Comparison of ENCODE assay signal across 24 cellular contexts in the genomic region with DNA sequence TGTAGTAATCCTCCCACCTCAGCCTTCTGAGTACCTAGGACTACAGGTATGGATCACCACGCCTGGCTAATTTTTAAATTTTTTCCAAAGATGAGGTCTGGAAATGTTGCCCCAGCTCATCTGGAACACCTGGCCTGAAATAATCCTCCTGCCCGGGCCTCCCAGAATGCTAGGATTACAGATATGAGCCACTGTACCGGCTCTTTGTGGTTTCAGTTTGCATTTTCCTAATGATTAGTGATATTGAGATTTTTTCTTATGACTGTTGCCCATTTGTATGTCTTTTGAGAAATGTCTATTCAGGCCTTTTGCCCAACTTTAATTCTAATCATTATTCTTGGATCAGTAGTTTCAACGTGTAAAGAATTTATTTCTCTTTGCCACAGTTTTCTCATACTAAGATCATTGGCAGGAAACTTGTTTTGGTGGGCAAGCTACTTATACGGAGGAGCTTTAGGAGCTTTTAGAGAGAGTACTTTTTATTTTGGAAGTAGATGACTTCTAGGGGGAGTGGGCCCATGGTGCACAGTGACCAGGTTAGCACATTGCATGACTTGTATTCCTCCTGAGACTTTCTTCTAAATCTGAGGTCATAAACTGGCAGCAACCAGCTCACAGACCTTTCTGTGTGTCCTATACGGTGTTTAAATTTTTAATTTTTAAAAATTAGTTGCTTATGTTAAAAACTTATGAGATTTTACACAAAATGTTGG.
DNase-seq lines count a peak whose midpoint lies in the region; ATAC-seq and TF ChIP-seq lines count a peak whose summit lies in the region.
"Had no signal": no experiment of that assay in that cellular context is flagged by ENCODE, and none has a peak within 500 bp of the region (broad histone marks: within the 10 kb centered on the region; RNA-seq: fewer than 3 reads in every experiment).

No MANE protein-coding gene starts in this region.

- no peaks in the 10 kb centered on the region for H3K27me3 ChIP-seq in hepatocyte
- H3K27me3 ChIP-seq: heart left ventricle, upper lobe of right lung had no signal

- no peaks in the 10 kb centered on the region for H3K4me1 ChIP-seq in hepatocyte (ENCODE audit: insufficient read depth)
- H3K4me1 ChIP-seq: heart left ventricle, upper lobe of right lung had no signal

- H3K4me2 ChIP-seq in hepatocyte = no peak overlapping the region
- H3K4me2 ChIP-seq: smooth muscle cell had no signal

- no peak for DNase-seq in activated T-cell treated with anti-CD3 and anti-CD28 coated beads, Interleukin-2, amount 50 U/mL, for 72 hours
- DNase-seq in activated T-cell treated with anti-CD3 and anti-CD28 coated beads, Interleukin-2, amount 50 U/mL, for 48 hours = no peak
- DNase-seq in activated naive CD4-positive, alpha-beta T cell treated with anti-CD3 and anti-CD28 coated beads, Interleukin-2, amount 50 U/mL, for 72 hours (ENCODE audit: low spot score in 2 of 2) = peak in 1 of 2 donors; percentile 16
- DNase-seq in natural killer cell treated with Interleukin-12 subunit alpha and Interleukin-12 subunit beta and Interleukin-15 and Interleukin-18, amount 100 ng/mL, for 72 hours (ENCODE audit: low spot score) = no peak
- no peak for DNase-seq in hepatocyte (ENCODE audit: low spot score)
- no peak for DNase-seq in MV-4-11 (lab: John Stamatoyannopoulos, UW)
- DNase-seq: activated CD8-positive, alpha-beta memory T cell treated with anti-CD3 and anti-CD28 coated beads for 24 hours; activated effector memory CD4-positive, alpha-beta T cell treated with anti-CD3 and anti-CD28 coated beads, Interleukin-2, amount 50 U/mL, for 16 hours; aorta; central memory CD4-positive, alpha-beta T cell; H9; heart left ventricle; mesendoderm; NCI-H1417; NCI-H510A; upper lobe of right lung had no signal

- H3K27ac Mint-ChIP-seq in activated T-cell treated with anti-CD3 and anti-CD28 coated beads, Interleukin-2, amount 50 U/mL, for 72 hours = peak overlapping the region; percentile 93
- peak overlapping the region in 2 of 3 donors; percentile 43 to 81 for H3K27ac Mint-ChIP-seq in IgD-negative memory B cell
- peak overlapping the region; percentile 74 to 95 for H3K27ac Mint-ChIP-seq in activated naive CD4-positive, alpha-beta T cell treated with anti-CD3 and anti-CD28 coated beads, Interleukin-2, amount 50 U/mL, for 72 hours
- peak overlapping the region; percentile 81 for H3K27ac Mint-ChIP-seq in natural killer cell treated with Interleukin-12 subunit alpha and Interleukin-12 subunit beta and Interleukin-15 and Interleukin-18, amount 100 ng/mL, for 72 hours
- H3K27ac Mint-ChIP-seq: T-helper 1 cell treated with Interleukin-12 subunit alpha and Interleukin-12 subunit beta and Interleukin-4 antibody, amounts not matched to agents 30 μg/mL and 1 μg/mL, for 36 hours had no signal

- peak; percentile 36 to 53 for ATAC-seq in activated T-cell treated with anti-CD3 and anti-CD28 coated beads, Interleukin-2, amount 50 U/mL, for 72 hours (replicated peaks in 1 of 2)
- ATAC-seq in activated naive CD4-positive, alpha-beta T cell treated with anti-CD3 and anti-CD28 coated beads, Interleukin-2, amount 50 U/mL, for 72 hours = peak in 1 of 2 donors; percentile 71
- ATAC-seq in natural killer cell treated with Interleukin-12 subunit alpha and Interleukin-12 subunit beta and Interleukin-15 and Interleukin-18, amount 100 ng/mL, for 72 hours = no peak
- ATAC-seq in GM21360 (IDR thresholded peaks at IDR 0.05; ENCODE audit: unreplicated experiment) = no peak
- ATAC-seq: heart left ventricle, Panc1, upper lobe of right lung had no signal

- H3K27ac ChIP-seq in hepatocyte = no peak overlapping the region
- H3K27ac ChIP-seq: heart left ventricle, HL-60, upper lobe of right lung, VCaP had no signal

- H2AFZ ChIP-seq in hepatocyte = no peak overlapping the region

- no peaks in the 10 kb centered on the region for H3K36me3 ChIP-seq in hepatocyte (replicated peaks; ENCODE audit: insufficient read depth, low read depth)

- H3K9me2 ChIP-seq in hepatocyte (replicated peaks; ENCODE audit: insufficient read depth) = no peaks in the 10 kb centered on the region

- H3K9me3 ChIP-seq in hepatocyte (ENCODE audit: low read depth) = no peaks in the 10 kb centered on the region
- H3K9me3 ChIP-seq: heart left ventricle, upper lobe of right lung had no signal

- H3K4me1 Mint-ChIP-seq in activated T-cell treated with anti-CD3 and anti-CD28 coated beads, Interleukin-2, amount 50 U/mL, for 72 hours (ENCODE audit: low read depth) = peaks cover 57% of the 10 kb centered on the region
- H3K4me1 Mint-ChIP-seq in IgD-negative memory B cell = peaks cover 23 to 32% (median 24%) of the 10 kb centered on the region in 3 donors
- H3K4me1 Mint-ChIP-seq in natural killer cell treated with Interleukin-12 subunit alpha and Interleukin-12 subunit beta and Interleukin-15 and Interleukin-18, amount 100 ng/mL, for 72 hours (ENCODE audit: low read depth in 2 of 2) = peaks cover 39 to 50% of the 10 kb centered on the region in 2 donors
- H3K4me1 Mint-ChIP-seq: CD14-positive monocyte had no signal

- H3K79me2 ChIP-seq in hepatocyte = no peaks in the 10 kb centered on the region

- no peaks in the 10 kb centered on the region for H3K9me3 Mint-ChIP-seq in activated T-cell treated with anti-CD3 and anti-CD28 coated beads, Interleukin-2, amount 50 U/mL, for 72 hours
- peaks cover 0 to 5% (median 0%) of the 10 kb centered on the region in 3 donors for H3K9me3 Mint-ChIP-seq in IgD-negative memory B cell
- no peaks in the 10 kb centered on the region for H3K9me3 Mint-ChIP-seq in activated naive CD4-positive, alpha-beta T cell treated with anti-CD3 and anti-CD28 coated beads, Interleukin-2, amount 50 U/mL, for 72 hours
- H3K9me3 Mint-ChIP-seq in natural killer cell treated with Interleukin-12 subunit alpha and Interleukin-12 subunit beta and Interleukin-15 and Interleukin-18, amount 100 ng/mL, for 72 hours = no peaks in the 10 kb centered on the region
- H3K9me3 Mint-ChIP-seq: CD14-positive monocyte; H9; T-helper 1 cell treated with Interleukin-12 subunit alpha and Interleukin-12 subunit beta and Interleukin-4 antibody, amounts not matched to agents 30 μg/mL and 1 μg/mL, for 36 hours had no signal

- H4K20me1 ChIP-seq in hepatocyte (ENCODE audit: insufficient read depth, poor library complexity, severe bottlenecking) = no peaks in the 10 kb centered on the region

- TF ChIP-seq CTCF in hepatocyte (IDR thresholded peaks at IDR 0.05; ENCODE audit: poor library complexity) = no peak

- peaks cover 17 to 50% of the 10 kb centered on the region in 2 donors for H3K36me3 Mint-ChIP-seq in activated T-cell treated with anti-CD3 and anti-CD28 coated beads, Interleukin-2, amount 50 U/mL, for 72 hours (ENCODE audit: insufficient read depth in 2 of 2)
- peaks cover 10% of the 10 kb centered on the region for H3K36me3 Mint-ChIP-seq in IgD-negative memory B cell
- peaks cover 15 to 63% of the 10 kb centered on the region in 2 donors for H3K36me3 Mint-ChIP-seq in activated naive CD4-positive, alpha-beta T cell treated with anti-CD3 and anti-CD28 coated beads, Interleukin-2, amount 50 U/mL, for 72 hours
- peaks cover 39% of the 10 kb centered on the region for H3K36me3 Mint-ChIP-seq in natural killer cell treated with Interleukin-12 subunit alpha and Interleukin-12 subunit beta and Interleukin-15 and Interleukin-18, amount 100 ng/mL, for 72 hours

- peak overlapping the region; percentile 17 to 83 for H3K4me3 Mint-ChIP-seq in activated T-cell treated with anti-CD3 and anti-CD28 coated beads, Interleukin-2, amount 50 U/mL, for 72 hours
- H3K4me3 Mint-ChIP-seq in IgD-negative memory B cell = peak overlapping the region in 1 of 4 donors; percentile 46
- H3K4me3 Mint-ChIP-seq in natural killer cell treated with Interleukin-12 subunit alpha and Interleukin-12 subunit beta and Interleukin-15 and Interleukin-18, amount 100 ng/mL, for 72 hours = peak overlapping the region; percentile 65
- H3K4me3 Mint-ChIP-seq: CD14-positive monocyte; H9; T-helper 1 cell treated with Interleukin-12 subunit alpha and Interleukin-12 subunit beta and Interleukin-4 antibody, amounts not matched to agents 30 μg/mL and 1 μg/mL, for 36 hours had no signal

- H3K4me3 ChIP-seq in hepatocyte = no peak overlapping the region
- H3K4me3 ChIP-seq: heart left ventricle, smooth muscle cell, upper lobe of right lung had no signal

- 91% methylated on average over 6 of the region's 6 CpGs for WGBS in hepatocyte (ENCODE audit: low lambda C conversion rate, missing lambda C conversion rate)

- no peaks in the 10 kb centered on the region for H3K27me3 Mint-ChIP-seq in activated T-cell treated with anti-CD3 and anti-CD28 coated beads, Interleukin-2, amount 50 U/mL, for 72 hours (ENCODE audit: low read depth)
- no peaks in the 10 kb centered on the region for H3K27me3 Mint-ChIP-seq in IgD-negative memory B cell
- H3K27me3 Mint-ChIP-seq in natural killer cell treated with Interleukin-12 subunit alpha and Interleukin-12 subunit beta and Interleukin-15 and Interleukin-18, amount 100 ng/mL, for 72 hours = no peaks in the 10 kb centered on the region

Comparison
In these comparisons a context has a peak if more than half of its experiments do, and no peak if none do; other contexts are left out.
1. ATAC-seq: peak in activated T-cell treated with anti-CD3 and anti-CD28 coated beads, Interleukin-2, amount 50 U/mL, for 72 hours (2 of 2); none in natural killer cell treated with Interleukin-12 subunit alpha and Interleukin-12 subunit beta and Interleukin-15 and Interleukin-18, amount 100 ng/mL, for 72 hours (0 of 2) and GM21360 (single experiment).
2. Peak in every context shown above with its lines, with median percentiles within 50 percentile points of each other: H3K27ac Mint-ChIP-seq.